Comparison of ENCODE assay signal across 11 cellular contexts in genomic region chr10:28217848-28218247, GRCh38.
DNase-seq lines count a peak whose midpoint lies in the region; ATAC-seq and TF ChIP-seq lines count a peak whose summit lies in the region.
"Had no signal": no experiment of that assay in that cellular context is flagged by ENCODE, and none has a peak within 500 bp of the region (broad histone marks: within the 10 kb centered on the region; RNA-seq: fewer than 3 reads in every experiment).

No MANE protein-coding gene starts in this region.

- peak; percentile 97 for ATAC-seq in activated naive CD8-positive, alpha-beta T cell treated with anti-CD3 and anti-CD28 coated beads, Interleukin-2, amount 50 U/mL, for 24 hours
- ATAC-seq in GM19324 (IDR thresholded peaks at IDR 0.05; ENCODE audit: low FRiP score, unreplicated experiment): no peak

- peaks cover 2% of the 10 kb centered on the region for H3K36me3 Mint-ChIP-seq in activated naive CD8-positive, alpha-beta T cell treated with anti-CD3 and anti-CD28 coated beads, Interleukin-2, amount 50 U/mL, for 24 hours (ENCODE audit: low read depth)

- no peak for TF ChIP-seq CTCF in AG04449 (IDR thresholded peaks at IDR 0.05; ENCODE audit: insufficient read depth, low read length, missing control alignments)

- H3K4me3 Mint-ChIP-seq in activated naive CD8-positive, alpha-beta T cell treated with anti-CD3 and anti-CD28 coated beads, Interleukin-2, amount 50 U/mL, for 24 hours: no peak overlapping the region

- CTCF ChIA-PET in AG04449 (lab: Yijun Ruan, JAX): interaction anchor here (0.8 to 1.3 kb wide), 5 partner anchors 23 to 423 kb away, joined by 3 to 4 read pairs (median 3); no protein-coding TSS in a partner anchor

- no peaks in the 10 kb centered on the region for H3K9me3 Mint-ChIP-seq in activated naive CD8-positive, alpha-beta T cell treated with anti-CD3 and anti-CD28 coated beads, Interleukin-2, amount 50 U/mL, for 24 hours

- DNase-seq in AG04449 (ENCODE audit: low read depth, low spot score): peak; percentile 84
- peak; percentile 79 for DNase-seq in H4 (ENCODE audit: low spot score)
- DNase-seq in activated naive CD8-positive, alpha-beta T cell treated with anti-CD3 and anti-CD28 coated beads, Interleukin-2, amount 50 U/mL, for 24 hours: no peak
- DNase-seq in left kidney (ENCODE audit: low read depth, low spot score): peak; percentile 14
- DNase-seq in SIG-M5 (lab: John Stamatoyannopoulos, UW): no peak
- no peak for DNase-seq in NCI-H69 (lab: John Stamatoyannopoulos, UW)
- DNase-seq in COR-L47 (lab: John Stamatoyannopoulos, UW): no peak
- DNase-seq: DMS79, foreskin melanocyte, NCI-H1417 had no signal

- H3K4me1 Mint-ChIP-seq in activated naive CD8-positive, alpha-beta T cell treated with anti-CD3 and anti-CD28 coated beads, Interleukin-2, amount 50 U/mL, for 24 hours: peaks cover 32% of the 10 kb centered on the region

- no peaks in the 10 kb centered on the region for H3K27me3 Mint-ChIP-seq in activated naive CD8-positive, alpha-beta T cell treated with anti-CD3 and anti-CD28 coated beads, Interleukin-2, amount 50 U/mL, for 24 hours

- H3K4me3 ChIP-seq in AG04449 (ENCODE audit: low read depth, low read length): no peak overlapping the region; the same call in 1 of the 2 replicates

- H3K27ac Mint-ChIP-seq in activated naive CD8-positive, alpha-beta T cell treated with anti-CD3 and anti-CD28 coated beads, Interleukin-2, amount 50 U/mL, for 24 hours: no peak overlapping the region

- POLR2A ChIA-PET in AG04449 (lab: Yijun Ruan, JAX): no interaction called here

Comparison
In these comparisons a context has a peak if more than half of its experiments do, and no peak if none do; other contexts are left out.
1. DNase-seq: peak in AG04449 (single experiment), H4 (single experiment) and left kidney (single experiment); none in activated naive CD8-positive, alpha-beta T cell treated with anti-CD3 and anti-CD28 coated beads, Interleukin-2, amount 50 U/mL, for 24 hours (single experiment), SIG-M5 (single experiment), NCI-H69 (single experiment) and COR-L47 (single experiment).